In genomic region chrX:30971761-30972603, GRCh38 we compare ENCODE assay signal across 9 cellular contexts.
DNase-seq lines count a peak whose midpoint lies in the region; ATAC-seq and TF ChIP-seq lines count a peak whose summit lies in the region.
"Had no signal": no experiment of that assay in that cellular context is flagged by ENCODE, and none has a peak within 500 bp of the region (broad histone marks: within the 10 kb centered on the region; RNA-seq: fewer than 3 reads in every experiment).

No MANE protein-coding gene starts in this region.

- H3K27me3 Mint-ChIP-seq in neural crest cell (ENCODE audit: low read depth), result no peaks in the 10 kb centered on the region

- TF ChIP-seq CTCF in AG09319 (IDR thresholded peaks at IDR 0.05; ENCODE audit: low read depth, low read length) (peak; percentile 79), fibroblast of pulmonary artery (IDR thresholded peaks at IDR 0.05; ENCODE audit: low read length, missing control alignments) (peak; percentile 73), neural crest cell (conservative IDR thresholded peaks at IDR 0.05) (peak; percentile 72)

- H3K27ac Mint-ChIP-seq in neural crest cell (ENCODE audit: unreplicated experiment), result peak overlapping the region; percentile 53

- H3K9me3 Mint-ChIP-seq in neural crest cell, result peaks cover 13% of the 10 kb centered on the region

- ATAC-seq in GM18498 (IDR thresholded peaks at IDR 0.05; ENCODE audit: unreplicated experiment) (peak; percentile 97), HG02763 (IDR thresholded peaks at IDR 0.05; ENCODE audit: unreplicated experiment) (peak; percentile 78)

- H3K4me1 Mint-ChIP-seq in neural crest cell, result peaks cover 7% of the 10 kb centered on the region

- H3K36me3 Mint-ChIP-seq in neural crest cell (ENCODE audit: low read depth), result no peaks in the 10 kb centered on the region

- H3K4me3 ChIP-seq in fibroblast of pulmonary artery (replicated peaks; ENCODE audit: low read depth, low read length), result peak overlapping the region; percentile 37
- H3K4me3 ChIP-seq: SJSA1 had no signal

- DNase-seq in AG09319 (ENCODE audit: extremely low read depth, low read depth) (peak; percentile 11), NCI-H1092 (lab: John Stamatoyannopoulos, UW) (peak; percentile 39), fibroblast of pulmonary artery (ENCODE audit: low read depth) (peak; percentile 55), neural crest cell (ENCODE audit: low read depth, low spot score) (peak; percentile 9), putamen (ENCODE audit: low spot score) (no peak)
- DNase-seq in activated CD4-positive, alpha-beta T cell treated with anti-CD3 and anti-CD28 coated beads, Interleukin-2, amount 50 U/mL, for 4 hours, result peak; percentile 0 to 3

- peak overlapping the region; percentile 83 for H3K4me3 Mint-ChIP-seq in neural crest cell
